In genomic region chr20:37897008-37897548, GRCh38 we compare ENCODE assay signal across 12 cellular contexts. TPM values are rescaled to one million over a fixed set of nuclear protein-coding genes. Genes with fewer than 3 reads are reported as not detected.
DNase-seq lines count a peak whose midpoint lies in the region; ATAC-seq and TF ChIP-seq lines count a peak whose summit lies in the region.
"Had no signal": no experiment of that assay in that cellular context is flagged by ENCODE, and none has a peak within 500 bp of the region (broad histone marks: within the 10 kb centered on the region; RNA-seq: fewer than 3 reads in every experiment).

No MANE protein-coding gene starts in this region.

- 56 to 75% methylated on average over 6 to 11 of the region's 11 CpGs for WGBS in endodermal cell (ENCODE audit: insufficient coverage in 1 of 2, insufficient read length in 1 of 2), 2 experiments

- H3K27me3 ChIP-seq in OCI-LY3 (ENCODE audit: low read depth, low read length) (peaks cover 11% of the 10 kb centered on the region; the same call in 1 of the 2 replicates), endodermal cell (ENCODE audit: control insufficient read depth, insufficient read depth, low read length, poor library complexity, severe bottlenecking) (peaks cover 6% of the 10 kb centered on the region)

- no peak overlapping the region for H3K9ac ChIP-seq in OCI-LY3 (ENCODE audit: low read length)
- H3K9ac ChIP-seq in endodermal cell (ENCODE audit: extremely low read depth, low read length, poor library complexity, severe bottlenecking), result no peak overlapping the region

- H3K27ac ChIP-seq in OCI-LY3 (ENCODE audit: low read length), result no peak overlapping the region
- no peak overlapping the region for H3K27ac ChIP-seq in endodermal cell (ENCODE audit: low read depth, low read length)
- H3K27ac ChIP-seq: lower lobe of right lung had no signal

- no peak for ATAC-seq in HG03354 (IDR thresholded peaks at IDR 0.05; ENCODE audit: poor library complexity, severe bottlenecking, unreplicated experiment)
- ATAC-seq: activated CD4-positive, CD25-positive, alpha-beta regulatory T cell treated with anti-CD3 and anti-CD28 coated beads, Interleukin-2, amount 50 U/mL, for 24 hours; activated naive CD4-positive, alpha-beta T cell treated with anti-CD3 and anti-CD28 coated beads, Interleukin-2, amount 50 U/mL, for 72 hours; lower lobe of right lung had no signal

- H3K79me2 ChIP-seq in OCI-LY3 (ENCODE audit: low read length), result no peaks in the 10 kb centered on the region

- H3K4me1 Mint-ChIP-seq in endodermal cell, result peaks cover 4% of the 10 kb centered on the region

- H3K36me3 ChIP-seq in OCI-LY3 (replicated peaks; ENCODE audit: low read depth, low read length), result no peaks in the 10 kb centered on the region
- no peaks in the 10 kb centered on the region for H3K36me3 ChIP-seq in endodermal cell (ENCODE audit: control insufficient read depth, insufficient read depth, low read length)
- H3K36me3 ChIP-seq: lower lobe of right lung had no signal

- peaks cover 25% of the 10 kb centered on the region for H3K27me3 Mint-ChIP-seq in endodermal cell (ENCODE audit: insufficient read depth)

- H2AFZ ChIP-seq in OCI-LY3 (ENCODE audit: low read depth, low read length), result no peak overlapping the region

- H3K4me3 ChIP-seq in OCI-LY3 (ENCODE audit: low read length) (no peak overlapping the region), endodermal cell (ENCODE audit: low read length) (no peak overlapping the region)
- H3K4me3 ChIP-seq: lower lobe of right lung had no signal

- H4K20me1 ChIP-seq in OCI-LY3 (ENCODE audit: insufficient read depth, low read length), result no peaks in the 10 kb centered on the region

- TF ChIP-seq CTCF in OCI-LY3 (IDR thresholded peaks at IDR 0.05; ENCODE audit: low read depth, low read length), result peak; percentile 62
- peak; percentile 83 for TF ChIP-seq CTCF in endodermal cell (conservative IDR thresholded peaks at IDR 0.05)

- no peaks in the 10 kb centered on the region for H3K9me3 Mint-ChIP-seq in endodermal cell
- H3K9me3 Mint-ChIP-seq: activated naive CD4-positive, alpha-beta T cell treated with anti-CD3 and anti-CD28 coated beads, Interleukin-2, amount 50 U/mL, for 72 hours had no signal

- no peak overlapping the region for H3K4me3 Mint-ChIP-seq in endodermal cell

- peak overlapping the region; percentile 73 for H3K27ac Mint-ChIP-seq in endodermal cell

- H3K36me3 Mint-ChIP-seq in endodermal cell (ENCODE audit: low read depth), result no peaks in the 10 kb centered on the region

- H3K9me3 ChIP-seq in OCI-LY3 (ENCODE audit: insufficient read depth, low read length) (no peaks in the 10 kb centered on the region), endodermal cell (ENCODE audit: control insufficient read depth, low read length) (no peaks in the 10 kb centered on the region)
- H3K9me3 ChIP-seq: lower lobe of right lung had no signal

- DNase-seq in DMS53 (lab: John Stamatoyannopoulos, UW) (peak; percentile 19), DMS53 treated with DMSO at 0.1 percent for 48 hours (lab: John Stamatoyannopoulos, UW; ENCODE audit: unreplicated experiment) (no peak), endodermal cell (peak; percentile 85), pons (ENCODE audit: low spot score) (peak; percentile 14), GDM1 (lab: John Stamatoyannopoulos, UW) (no peak), GM19238 (ENCODE audit: insufficient read length, low spot score) (no peak)
- DNase-seq: 8988T, lower lobe of right lung had no signal

- H3K4me1 ChIP-seq in OCI-LY3 (ENCODE audit: low read length) (peaks cover 27% of the 10 kb centered on the region), endodermal cell (ENCODE audit: control insufficient read depth, insufficient read depth, low read length) (no peaks in the 10 kb centered on the region)
- H3K4me1 ChIP-seq: lower lobe of right lung had no signal

- no peak overlapping the region for H3K4me2 ChIP-seq in OCI-LY3 (ENCODE audit: low read length)

RNA-seq across cellular contexts. Expression of gene VSTM2L, which starts 5.8 kb away (rescaled TPM):
- 1 to 10 TPM; 1.4 to 2.9 TPM for total RNA-seq in endodermal cell
- 27.8 TPM for polyA plus RNA-seq in endodermal cell (2013, experiment 1 of 2)
- polyA plus RNA-seq in endodermal cell (2013, experiment 2 of 2), result 22.4 TPM

Comparison
In these comparisons a context has a peak if more than half of its experiments do, and no peak if none do; other contexts are left out.
1. DNase-seq: peak in DMS53 (single experiment), endodermal cell (single experiment) and pons (single experiment); none in DMS53 treated with DMSO at 0.1 percent for 48 hours (single experiment), GDM1 (single experiment) and GM19238 (single experiment).